In the genomic region with DNA sequence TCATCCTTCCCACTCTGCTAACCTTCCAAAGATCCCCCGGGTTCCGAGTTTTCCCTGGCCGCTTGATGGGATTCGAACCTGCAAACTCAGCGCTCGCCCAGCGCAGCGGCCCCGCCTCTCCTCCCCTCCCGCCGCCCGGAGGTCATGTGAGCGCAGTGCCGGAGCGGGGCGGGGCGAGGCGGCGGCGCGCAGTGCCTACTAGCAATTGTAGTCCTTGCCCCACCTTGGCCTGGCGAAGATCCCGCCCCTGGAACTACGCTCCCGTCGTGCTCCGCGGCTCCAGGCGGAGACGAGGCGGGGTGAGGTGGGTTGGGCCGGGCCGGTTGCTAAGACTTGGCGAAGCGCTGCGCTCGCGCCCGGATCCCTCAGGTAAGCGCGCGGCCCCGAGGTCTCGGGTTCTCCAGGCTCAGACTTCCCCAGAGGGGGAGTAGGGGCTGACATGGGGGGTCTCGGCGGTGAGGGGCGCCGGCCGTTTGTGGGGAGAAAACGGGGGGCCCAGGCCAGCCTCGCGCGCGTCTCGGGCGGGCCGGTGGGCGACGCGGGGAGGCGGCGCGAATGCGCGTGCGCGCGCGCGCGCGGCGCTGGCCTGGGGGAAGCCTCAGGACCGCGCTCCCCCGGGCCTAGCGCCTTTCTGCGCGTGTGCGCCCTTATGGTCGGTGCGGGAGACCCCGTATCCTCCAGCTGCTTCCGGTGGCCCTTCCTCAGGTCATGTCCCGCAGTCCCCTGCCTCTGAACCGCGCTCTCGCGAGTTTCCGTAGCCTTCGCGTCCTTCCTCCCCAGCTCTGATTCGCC, we compare ENCODE assay signal across 8 cellular contexts. TPM values are rescaled to one million over a fixed set of nuclear protein-coding genes. Genes with fewer than 3 reads are reported as not detected.
A peak's percentile ranks its signal among the peaks of the same experiment; 100 is the strongest.
DNase-seq lines count a peak whose midpoint lies in the region; ATAC-seq and TF ChIP-seq lines count a peak whose summit lies in the region.

A gene (plus strand): TSS at position 329 of the 792 bp plus-strand sequence. CDS start 6,649 bp downstream, outside the sequence.
A gene with protein sequence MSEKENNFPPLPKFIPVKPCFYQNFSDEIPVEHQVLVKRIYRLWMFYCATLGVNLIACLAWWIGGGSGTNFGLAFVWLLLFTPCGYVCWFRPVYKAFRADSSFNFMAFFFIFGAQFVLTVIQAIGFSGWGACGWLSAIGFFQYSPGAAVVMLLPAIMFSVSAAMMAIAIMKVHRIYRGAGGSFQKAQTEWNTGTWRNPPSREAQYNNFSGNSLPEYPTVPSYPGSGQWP (plus strand): TSS at position 329 of the 792 bp plus-strand sequence. CDS start 9,621 bp downstream, outside the sequence.

- BruUV-seq in PC-3 (replicated peaks; lab: Mats Ljungman, UMichigan) = no TSS peak

- no peaks in the 10 kb centered on the region for H3K9me3 ChIP-seq in PC-3 (ENCODE audit: low read length)
- H3K9me3 ChIP-seq in mucosa of descending colon = no peaks in the 10 kb centered on the region

- peak within 1 kb of the TSS; percentile 85 for H3K4me2 ChIP-seq in PC-3 (ENCODE audit: low read length)

- peak within 1 kb of the TSS; percentile 85 for H3K9ac ChIP-seq in PC-3 (ENCODE audit: low read length)

- intact Hi-C loops in PC-3 (cut with micrococcal nuclease) (loop anchor here (1.0 kb wide), 1 partner anchor 20 kb away; a partner anchor contains a TSS), mucosa of descending colon (cut with DNase I, micrococcal nuclease) (no loop called here)

- ATAC-seq in GM21619 (IDR thresholded peaks at IDR 0.05; ENCODE audit: unreplicated experiment) = peak; percentile 73
- peak; percentile 79 for ATAC-seq in PC-3
- peak; percentile 87 for ATAC-seq in mucosa of descending colon

- peaks cover 25% of the 10 kb centered on the region for H3K4me1 ChIP-seq in PC-3 (ENCODE audit: insufficient read depth, low read length)
- H3K4me1 ChIP-seq in mucosa of descending colon (ENCODE audit: low read depth) = peaks cover 37% of the 10 kb centered on the region

- no peaks in the 10 kb centered on the region for H3K27me3 ChIP-seq in PC-3 (ENCODE audit: low read length)

- no peaks in the 10 kb centered on the region for H3K9me2 ChIP-seq in PC-3 (replicated peaks; ENCODE audit: low read length)

- peak within 1 kb of the TSS; percentile 85 for H3K27ac ChIP-seq in PC-3 (ENCODE audit: low read length)

- no peaks in the 10 kb centered on the region for H4K20me1 ChIP-seq in PC-3 (ENCODE audit: low read length)

- TF ChIP-seq CTCF in PC-3 (conservative IDR thresholded peaks at IDR 0.05; ENCODE audit: low read depth, low read length) (no peak), epithelial cell of esophagus (IDR thresholded peaks at IDR 0.05; ENCODE audit: insufficient read depth, low read depth, low read length, missing control alignments) (no peak), mucosa of descending colon (IDR thresholded peaks at IDR 0.05) (no peak)

- peak within 1 kb of the TSS; percentile 60 for H2AFZ ChIP-seq in PC-3 (ENCODE audit: low read length)

- peaks cover 43% of the 10 kb centered on the region for H3K79me2 ChIP-seq in PC-3 (ENCODE audit: low read length)

- peak within 1 kb of the TSS; percentile 65 for H3K4me3 ChIP-seq in Jurkat, Clone E6-1 (ENCODE audit: low read length)
- H3K4me3 ChIP-seq in PC-3 (ENCODE audit: low read length) (peak within 1 kb of the TSS; percentile 70), epithelial cell of esophagus (ENCODE audit: low read length) (peak within 1 kb of the TSS; percentile 64), mucosa of descending colon (peak within 1 kb of the TSS; percentile 34)

- DNase-seq in DMS 273 treated with DMSO at 0.1 percent for 48 hours (lab: John Stamatoyannopoulos, UW) = peak; percentile 96
- DNase-seq in Jurkat, Clone E6-1 (ENCODE audit: low read depth, low spot score) = peak; percentile 98
- peak; percentile 95 for DNase-seq in PC-3
- DNase-seq in activated T-cell treated with anti-CD3 and anti-CD28 coated beads for 48 hours (ENCODE audit: low read depth) = peak; percentile 98
- DNase-seq in epithelial cell of esophagus (ENCODE audit: low read depth) = peak; percentile 100
- DNase-seq in mucosa of descending colon = peak; percentile 98 to 100 (median 99)
- DNase-seq in stimulated activated CD8-positive, alpha-beta memory T cell treated with anti-CD3 and anti-CD28 coated beads, Interleukin-4, amount 100 ng/mL, for 1 hour (ENCODE audit: low read depth in 2 of 2, low spot score in 1 of 2) = peak; percentile 93 to 95

- POLR2A ChIA-PET in PC-3 (lab: Charles Lee; ENCODE audit: unreplicated experiment) = interaction anchor here (0.6 kb wide), 1 partner anchor 183 kb away, joined by 4 read pairs; no protein-coding TSS in a partner anchor

- H3F3A ChIP-seq in PC-3 (ENCODE audit: low read length, unreplicated experiment) = peaks cover 3% of the 10 kb centered on the region

- H3K36me3 ChIP-seq in PC-3 (ENCODE audit: low read depth, low read length) = no peaks in the 10 kb centered on the region
- H3K36me3 ChIP-seq in mucosa of descending colon (ENCODE audit: low read depth) = no peaks in the 10 kb centered on the region

- CTCF ChIA-PET in PC-3 (lab: Charles Lee) = no interaction called here

RNA-seq across cellular contexts. Expression of the first gene that starts in this region (rescaled TPM):
- polyA plus RNA-seq in Jurkat, Clone E6-1 (2012; ENCODE audit: insufficient read depth, insufficient read length) = 3.6 TPM
- 8.4 and 10.3 TPM in 2 replicates for total RNA-seq in PC-3 (2014; rRNA removed)
- 10 to 100 TPM; 12.5 to 21.9 (median 19.6) TPM for total RNA-seq in mucosa of descending colon

RNA-seq across cellular contexts. Expression of the second gene that starts in this region (rescaled TPM):
- polyA plus RNA-seq in Jurkat, Clone E6-1 (2012; ENCODE audit: insufficient read depth, insufficient read length) = 33.1 TPM
- total RNA-seq in PC-3 (2014; rRNA removed) (61.5 and 73.7 TPM in 2 replicates), mucosa of descending colon (10 to 100 TPM; 57.2 to 61.3 (median 59.8) TPM)

Comparison
In these comparisons a context has a peak if more than half of its experiments do, and no peak if none do; other contexts are left out.
1. Peak in every context shown above with its lines: DNase-seq, ATAC-seq, H3K4me3 ChIP-seq and H3K27ac ChIP-seq.